8 cellular contexts compared by ENCODE assay signal in the genomic region with DNA sequence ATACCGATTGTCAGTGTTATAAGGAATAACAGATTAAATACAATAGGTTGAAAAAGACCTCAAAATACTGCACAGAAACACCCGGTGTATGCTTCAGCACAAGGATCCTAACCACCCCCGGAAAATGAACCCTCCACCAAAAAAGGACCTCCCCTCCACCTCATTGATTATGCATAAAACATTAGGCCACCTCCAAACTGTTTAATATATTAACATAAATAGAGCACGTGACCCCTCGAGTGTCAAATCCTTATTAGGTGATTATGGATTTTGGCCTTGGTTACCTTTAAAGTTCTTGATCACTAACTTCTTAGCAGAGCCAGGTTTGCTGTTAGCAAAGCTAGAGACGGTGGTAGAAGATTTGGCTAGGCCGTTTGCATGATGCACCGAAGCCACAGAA. TPM values are rescaled to one million over a fixed set of nuclear protein-coding genes. Genes with fewer than 3 reads are reported as not detected.
DNase-seq lines count a peak whose midpoint lies in the region; ATAC-seq and TF ChIP-seq lines count a peak whose summit lies in the region.

No MANE protein-coding gene starts in this region.

- no peaks in the 10 kb centered on the region; the same call in 1 of the 2 replicates for H4K20me1 ChIP-seq in SK-N-SH (ENCODE audit: insufficient read depth)

- no peak for TF ChIP-seq EP300 in SK-N-SH (IDR thresholded peaks at IDR 0.05; ENCODE audit: borderline replicate concordance in 1 of 2, low read depth in 1 of 2, low read length in 1 of 2)

- peaks cover 0 to 4% of the 10 kb centered on the region in 2 experiments; a peak in 2 of 4 replicates for H3K4me1 ChIP-seq in SK-N-SH (ENCODE audit: control insufficient read depth in 1 of 2, insufficient read depth in 2 of 2, low read depth in 1 of 2, low read length in 1 of 2)

- H3K9me3 Mint-ChIP-seq in chondrocyte (ENCODE audit: low read depth), result no peaks in the 10 kb centered on the region
- H3K9me3 Mint-ChIP-seq in naive thymus-derived CD8-positive, alpha-beta T cell, result no peaks in the 10 kb centered on the region

- H3K9me3 ChIP-seq in SK-N-SH, result no peaks in the 10 kb centered on the region

- CTCF ChIA-PET in SK-N-SH (lab: Yijun Ruan, JAX), result interaction anchor here (1.5 to 1.8 kb wide), 2 partner anchors 20 to 63 kb away, joined by 3 to 4 read pairs; no protein-coding TSS in a partner anchor

- H3K4me2 ChIP-seq in SK-N-SH, result peak overlapping the region; percentile 91

- peak overlapping the region; percentile 99 for H3K4me3 Mint-ChIP-seq in chondrocyte (ENCODE audit: unreplicated experiment)
- peak overlapping the region; percentile 93 to 100 (median 97) for H3K4me3 Mint-ChIP-seq in naive thymus-derived CD8-positive, alpha-beta T cell

- H3K79me2 ChIP-seq in SK-N-SH (ENCODE audit: insufficient read depth), result peaks cover 57% of the 10 kb centered on the region

- no peaks in the 10 kb centered on the region for H3K27me3 Mint-ChIP-seq in chondrocyte (ENCODE audit: low read depth)
- no peaks in the 10 kb centered on the region for H3K27me3 Mint-ChIP-seq in naive thymus-derived CD8-positive, alpha-beta T cell

- no peaks in the 10 kb centered on the region for H3K36me3 Mint-ChIP-seq in chondrocyte (ENCODE audit: low read depth)
- peaks cover 0 to 22% (median 0%) of the 10 kb centered on the region in 3 donors for H3K36me3 Mint-ChIP-seq in naive thymus-derived CD8-positive, alpha-beta T cell

- WGBS in SK-N-SH (ENCODE audit: low lambda C conversion rate), result 13% methylated on average over 8 of the region's 8 CpGs

- H3K9ac ChIP-seq in SK-N-SH, result peak overlapping the region; percentile 97

- peak overlapping the region; percentile 77 to 78 for H3K4me3 ChIP-seq in SK-N-SH (ENCODE audit: low read depth in 2 of 2, low read length in 1 of 2)

- H3K27ac ChIP-seq in SK-N-SH (ENCODE audit: low read depth in 2 of 2, low read length in 1 of 2), result peak overlapping the region; percentile 96

- peak overlapping the region; percentile 99 for H3K27ac Mint-ChIP-seq in chondrocyte (ENCODE audit: unreplicated experiment)
- peak overlapping the region; percentile 93 to 99 (median 98) for H3K27ac Mint-ChIP-seq in naive thymus-derived CD8-positive, alpha-beta T cell

- H3K4me1 Mint-ChIP-seq in chondrocyte (ENCODE audit: low read depth), result peaks cover 22% of the 10 kb centered on the region
- H3K4me1 Mint-ChIP-seq in naive thymus-derived CD8-positive, alpha-beta T cell, result peaks cover 4 to 42% (median 21%) of the 10 kb centered on the region in 4 donors

- H3K27me3 ChIP-seq in SK-N-SH (ENCODE audit: insufficient read depth), result no peaks in the 10 kb centered on the region

- POLR2A ChIA-PET in SK-N-SH (lab: Yijun Ruan, JAX), result interaction anchor here (3.3 kb wide), 1 partner anchor 44 kb away, joined by 43 read pairs; a partner anchor contains a TSS
- POLR2A ChIA-PET in naive thymus-derived CD8-positive, alpha-beta T cell (lab: Charles Lee), result interaction anchor here (0.7 to 3.9 kb wide), 6 partner anchors 23 to 215 kb away, joined by 3 to 111 read pairs (median 8); a partner anchor contains a TSS

- TF ChIP-seq CTCF in SK-N-SH (IDR thresholded peaks at IDR 0.05) (no peak), chondrocyte (IDR thresholded peaks at IDR 0.05) (no peak)

- H2AFZ ChIP-seq in SK-N-SH (ENCODE audit: low read depth), result peak overlapping the region; percentile 83; the same call in 1 of the 2 replicates

- H3F3A ChIP-seq in SK-N-SH (replicated peaks; ENCODE audit: insufficient read depth), result peaks cover 16% of the 10 kb centered on the region

- TF ChIP-seq RAD21 in SK-N-SH (IDR thresholded peaks at IDR 0.05; ENCODE audit: low read length), result no peak

- ATAC-seq in SK-N-SH treated with all-trans-retinoic acid at 6 μM for 48 hours (no peak), GM18907 (IDR thresholded peaks at IDR 0.05; ENCODE audit: unreplicated experiment) (no peak)
- ATAC-seq in naive thymus-derived CD8-positive, alpha-beta T cell, result no peak

- DNase-seq in SK-N-SH, result no peak
- DNase-seq in NCI-H82 (lab: John Stamatoyannopoulos, UW), result peak; percentile 72
- DNase-seq in chondrocyte (ENCODE audit: low spot score), result no peak
- peak in 1 of 10 donors; percentile 3 for DNase-seq in naive thymus-derived CD8-positive, alpha-beta T cell
- DNase-seq in COLO829 (ENCODE audit: low spot score), result no peak
- no peak for DNase-seq in SIG-M5 treated with dmso at 0.1 percent for 504 hours (lab: John Stamatoyannopoulos, UW; ENCODE audit: unreplicated experiment)

- no peaks in the 10 kb centered on the region for H3K9me2 ChIP-seq in SK-N-SH

- H3K36me3 ChIP-seq in SK-N-SH (replicated peaks in 1 of 2; ENCODE audit: control insufficient read depth in 1 of 2, insufficient read depth in 2 of 2, low read length in 1 of 2), result peaks cover 16 to 29% of the 10 kb centered on the region in 2 experiments

TF ChIP-seq in SK-N-SH, 30 proteins besides CTCF, POLR2A, EP300 and RAD21 (continues in another document):
- TF ChIP-seq GABPA (IDR thresholded peaks at IDR 0.05; ENCODE audit: low read depth) (no peak), CHD2 (IDR thresholded peaks at IDR 0.05; ENCODE audit: low read length, partially characterized antibody) (no peak), JUND (IDR thresholded peaks at IDR 0.05) (no peak), EZH2phosphoT487 (IDR thresholded peaks at IDR 0.05; ENCODE audit: borderline replicate concordance, low read depth) (no peak), TAF1 (IDR thresholded peaks at IDR 0.05; ENCODE audit: borderline replicate concordance, low read depth, low read length) (no peak), SIN3A (IDR thresholded peaks at IDR 0.05; ENCODE audit: borderline replicate concordance, low read depth, low read length) (no peak)
- TF ChIP-seq, protein P1, sequence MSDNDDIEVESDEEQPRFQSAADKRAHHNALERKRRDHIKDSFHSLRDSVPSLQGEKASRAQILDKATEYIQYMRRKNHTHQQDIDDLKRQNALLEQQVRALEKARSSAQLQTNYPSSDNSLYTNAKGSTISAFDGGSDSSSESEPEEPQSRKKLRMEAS (IDR thresholded peaks at IDR 0.05; ENCODE audit: low read depth), result 0 out of 2 replicates have a peak, but pooled peaks have one; percentile 9
- TF ChIP-seq, protein P2, sequence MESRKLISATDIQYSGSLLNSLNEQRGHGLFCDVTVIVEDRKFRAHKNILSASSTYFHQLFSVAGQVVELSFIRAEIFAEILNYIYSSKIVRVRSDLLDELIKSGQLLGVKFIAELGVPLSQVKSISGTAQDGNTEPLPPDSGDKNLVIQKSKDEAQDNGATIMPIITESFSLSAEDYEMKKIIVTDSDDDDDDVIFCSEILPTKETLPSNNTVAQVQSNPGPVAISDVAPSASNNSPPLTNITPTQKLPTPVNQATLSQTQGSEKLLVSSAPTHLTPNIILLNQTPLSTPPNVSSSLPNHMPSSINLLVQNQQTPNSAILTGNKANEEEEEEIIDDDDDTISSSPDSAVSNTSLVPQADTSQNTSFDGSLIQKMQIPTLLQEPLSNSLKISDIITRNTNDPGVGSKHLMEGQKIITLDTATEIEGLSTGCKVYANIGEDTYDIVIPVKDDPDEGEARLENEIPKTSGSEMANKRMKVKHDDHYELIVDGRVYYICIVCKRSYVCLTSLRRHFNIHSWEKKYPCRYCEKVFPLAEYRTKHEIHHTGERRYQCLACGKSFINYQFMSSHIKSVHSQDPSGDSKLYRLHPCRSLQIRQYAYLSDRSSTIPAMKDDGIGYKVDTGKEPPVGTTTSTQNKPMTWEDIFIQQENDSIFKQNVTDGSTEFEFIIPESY (IDR thresholded peaks at IDR 0.05; ENCODE audit: borderline replicate concordance, low read depth), result no peak

TF ChIP-seq in SK-N-SH treated with all-trans-retinoic acid at 6 μM for 48 hours, 23 proteins besides CTCF, POLR2A, EP300 and RAD21:
- TF ChIP-seq ZC3H10 (CRISPR knock-in tag; IDR thresholded peaks at IDR 0.05) (no peak), ZFP30 (CRISPR knock-in tag; IDR thresholded peaks at IDR 0.05) (no peak), RARB (CRISPR knock-in tag; IDR thresholded peaks at IDR 0.05) (no peak), GLIS3 (CRISPR knock-in tag; IDR thresholded peaks at IDR 0.05) (no peak), TOX (CRISPR knock-in tag; IDR thresholded peaks at IDR 0.05; ENCODE audit: borderline replicate concordance) (no peak), ZNF70 (CRISPR knock-in tag; IDR thresholded peaks at IDR 0.05) (no peak), SNAI2 (CRISPR knock-in tag; IDR thresholded peaks at IDR 0.05) (no peak), ZNF8 (CRISPR knock-in tag; IDR thresholded peaks at IDR 0.05) (no peak)

RNA-seq across cellular contexts. Expression of a gene that starts 1.0 kb away (rescaled TPM):
- polyA plus RNA-seq in SK-N-SH (2012; rRNA removed), result 24.1 and 42.6 TPM in 2 replicates
- 36.9 and 42.2 TPM in 2 replicates for polyA plus RNA-seq in SK-N-SH (2012; cell fraction: cytosol; rRNA removed)
- 43.2 and 107 TPM in 2 replicates for polyA plus RNA-seq in SK-N-SH (2012; cell fraction: nucleus; rRNA removed)
- total RNA-seq in chondrocyte, result 41.5 to 55.7 TPM (median 44.1 TPM) in 3 replicates
- total RNA-seq in naive thymus-derived CD8-positive, alpha-beta T cell, result 10 to 100 TPM; 59.9 to 64.7 TPM
- 10 to 100 TPM; 23.6 to 27.9 (median 23.9) TPM for polyA plus RNA-seq in naive thymus-derived CD8-positive, alpha-beta T cell

RNA-seq across cellular contexts. Expression of a gene that starts 44.1 kb away (rescaled TPM):
- polyA plus RNA-seq in SK-N-SH (2012; rRNA removed), result 62.1 and 78.7 TPM in 2 replicates
- 99.2 and 124 TPM in 2 replicates for polyA plus RNA-seq in SK-N-SH (2012; cell fraction: cytosol; rRNA removed)
- polyA plus RNA-seq in SK-N-SH (2012; cell fraction: nucleus; rRNA removed), result 25.2 and 52.2 TPM in 2 replicates
- 28.8 to 46.1 TPM (median 30.2 TPM) in 3 replicates for total RNA-seq in chondrocyte
- 10 to 100 TPM; 26.6 to 31.0 TPM for total RNA-seq in naive thymus-derived CD8-positive, alpha-beta T cell
- 10 to 100 TPM; 68.2 to 72.4 (median 71.3) TPM for polyA plus RNA-seq in naive thymus-derived CD8-positive, alpha-beta T cell
